Comparison of ENCODE assay signal across 12 cellular contexts in genomic region chr1:111192074-111192473, GRCh38. TPM values are rescaled to one million over a fixed set of nuclear protein-coding genes. Genes with fewer than 3 reads are reported as not detected.
DNase-seq lines count a peak whose midpoint lies in the region; ATAC-seq and TF ChIP-seq lines count a peak whose summit lies in the region.
"Had no signal": no experiment of that assay in that cellular context is flagged by ENCODE, and none has a peak within 500 bp of the region (broad histone marks: within the 10 kb centered on the region; RNA-seq: fewer than 3 reads in every experiment).

No MANE protein-coding gene starts in this region.

- ATAC-seq in DND-41 (ENCODE audit: insufficient read depth, low read depth): peak; percentile 17; the same call in 1 of the 3 replicates

- 83 to 100% methylated on average over 1 to 5 of the region's 5 CpGs for WGBS in esophagus squamous epithelium, 2 donors
- WGBS in spleen, 5 donors: 91 to 99% (median 93%) methylated on average over 5 of the region's 5 CpGs

- intact Hi-C loops in PC-9 (cut with micrococcal nuclease; ENCODE audit: unreplicated experiment) (no loop called here), esophagus squamous epithelium (cut with DNase I) (loop anchor here (10.0 kb wide), 1 partner anchor 47 kb away; the partner anchor contains the start of genes CEPT1 and DRAM2), spleen (cut with DNase I; ENCODE audit: low total_unique reads) (loop anchor here (10.0 kb wide), 1 partner anchor 47 kb away; the partner anchor contains the start of genes CEPT1 and DRAM2)

- TF ChIP-seq CTCF in DND-41 (IDR thresholded peaks at IDR 0.05; ENCODE audit: borderline replicate concordance, extremely low read depth, low read length, poor library complexity, severe bottlenecking) (no peak), PC-9 (conservative IDR thresholded peaks at IDR 0.05) (no peak), esophagus squamous epithelium (IDR thresholded peaks at IDR 0.05) (no peak), spleen (IDR thresholded peaks at IDR 0.05 in 8 of 11, conservative IDR thresholded peaks at IDR 0.05 in 3 of 11) (no peak), MM.1S (IDR thresholded peaks at IDR 0.05; ENCODE audit: low read length) (no peak)

- H3K4me2 ChIP-seq in DND-41 (ENCODE audit: insufficient read depth, low read length): peak overlapping the region; percentile 12; the same call in 1 of the 2 replicates
- H3K4me2 ChIP-seq in PC-9: no peak overlapping the region
- H3K4me2 ChIP-seq in MM.1S (ENCODE audit: low read depth, low read length): no peak overlapping the region

- H3K27me3 ChIP-seq in DND-41 (ENCODE audit: insufficient read depth, low read length, poor library complexity) (no peaks in the 10 kb centered on the region), PC-9 (ENCODE audit: insufficient read depth, low read depth) (no peaks in the 10 kb centered on the region), esophagus squamous epithelium (no peaks in the 10 kb centered on the region), spleen (replicated peaks in 1 of 7) (no peaks in the 10 kb centered on the region), MM.1S (replicated peaks; ENCODE audit: insufficient read depth, low read length) (no peaks in the 10 kb centered on the region)

- CTCF ChIA-PET in PC-9 (lab: Charles Lee): no interaction called here

- no peak overlapping the region for H2AFZ ChIP-seq in DND-41 (ENCODE audit: low read depth, low read length)
- no peak overlapping the region for H2AFZ ChIP-seq in PC-9
- H2AFZ ChIP-seq in MM.1S (ENCODE audit: low read length): no peak overlapping the region

- H3K9me2 ChIP-seq in PC-9 (ENCODE audit: insufficient read depth) (no peaks in the 10 kb centered on the region), MM.1S (replicated peaks; ENCODE audit: insufficient read depth, low read length) (no peaks in the 10 kb centered on the region)

- BruUV-seq in PC-9 (replicated peaks; lab: Mats Ljungman, UMichigan): no TSS peak

- H3K4me1 ChIP-seq in DND-41 (ENCODE audit: insufficient read depth, low read length): peaks cover 55% of the 10 kb centered on the region
- peaks cover 48% of the 10 kb centered on the region for H3K4me1 ChIP-seq in PC-9 (replicated peaks; ENCODE audit: insufficient read depth)
- H3K4me1 ChIP-seq in esophagus squamous epithelium: peaks cover 29 to 71% (median 44%) of the 10 kb centered on the region in 3 donors
- H3K4me1 ChIP-seq in spleen: peaks cover 51 to 100% (median 82%) of the 10 kb centered on the region in 6 donors
- peaks cover 8% of the 10 kb centered on the region for H3K4me1 ChIP-seq in MM.1S (ENCODE audit: low read length)

- no peak for DNase-seq in DND-41
- DNase-seq in PC-9: no peak
- DNase-seq in esophagus squamous epithelium (lab: John Stamatoyannopoulos, UW): no peak
- DNase-seq in spleen: no peak
- DNase-seq in NCI-H187 (lab: John Stamatoyannopoulos, UW): no peak
- DNase-seq in MM.1S: no peak
- no peak for DNase-seq in KG1 (lab: John Stamatoyannopoulos, UW)
- DNase-seq: activated T-cell treated with anti-CD3 and anti-CD28 coated beads, Interleukin-2, amount 50 U/mL, for 1 hour; DMS153; NCI-H2171; nephron progenitor cell; stimulated activated CD4-positive, alpha-beta T cell treated with anti-CD3 and anti-CD28 coated beads, Interleukin-12 subunit alpha, Interleukin-12 subunit beta, amount 100 ng/mL, for 4 hours had no signal

- H3K79me2 ChIP-seq in DND-41 (ENCODE audit: insufficient read depth, low read length): peaks cover 65% of the 10 kb centered on the region
- no peaks in the 10 kb centered on the region for H3K79me2 ChIP-seq in PC-9 (ENCODE audit: low read depth)
- H3K79me2 ChIP-seq in MM.1S (ENCODE audit: low read length): no peaks in the 10 kb centered on the region

- no peak overlapping the region for H3K4me3 ChIP-seq in DND-41 (ENCODE audit: low read depth in 1 of 2, low read length in 2 of 2)
- H3K4me3 ChIP-seq in PC-9: no peak overlapping the region
- H3K4me3 ChIP-seq in esophagus squamous epithelium: no peak overlapping the region
- H3K4me3 ChIP-seq in spleen: no peak overlapping the region
- H3K4me3 ChIP-seq in MM.1S (ENCODE audit: low read length): no peak overlapping the region

- H3K27ac ChIP-seq in DND-41 (ENCODE audit: low read length) (peak overlapping the region; percentile 40), PC-9 (peak overlapping the region; percentile 79; the same call in 1 of the 2 replicates), esophagus squamous epithelium (peak overlapping the region; percentile 66 to 85 (median 78)), spleen (peak overlapping the region; percentile 73 to 100 (median 90)), MM.1S (ENCODE audit: low read length) (no peak overlapping the region)

- peaks cover 100% of the 10 kb centered on the region for H3K36me3 ChIP-seq in DND-41 (ENCODE audit: insufficient read depth, low read length)
- H3K36me3 ChIP-seq in PC-9 (ENCODE audit: low read depth): peaks cover 32% of the 10 kb centered on the region; the same call in 1 of the 2 replicates
- peaks cover 4 to 88% (median 15%) of the 10 kb centered on the region in 3 donors for H3K36me3 ChIP-seq in esophagus squamous epithelium
- H3K36me3 ChIP-seq in spleen: peaks cover 10 to 100% (median 75%) of the 10 kb centered on the region in 6 donors
- H3K36me3 ChIP-seq in MM.1S (replicated peaks; ENCODE audit: insufficient read depth, low read length): no peaks in the 10 kb centered on the region

- H3K9me3 ChIP-seq in DND-41 (ENCODE audit: insufficient read depth, low read length, severe bottlenecking): no peaks in the 10 kb centered on the region
- H3K9me3 ChIP-seq in PC-9 (ENCODE audit: insufficient read depth, low read depth): peaks cover 3% of the 10 kb centered on the region; the same call in 1 of the 2 replicates
- H3K9me3 ChIP-seq in esophagus squamous epithelium: no peaks in the 10 kb centered on the region
- H3K9me3 ChIP-seq in spleen: no peaks in the 10 kb centered on the region
- no peaks in the 10 kb centered on the region for H3K9me3 ChIP-seq in MM.1S (replicated peaks; ENCODE audit: insufficient read depth, low read length)

- H3K9ac ChIP-seq in DND-41 (ENCODE audit: low read depth, low read length) (no peak overlapping the region), MM.1S (ENCODE audit: low read length) (no peak overlapping the region)

- H3F3A ChIP-seq in PC-9 (ENCODE audit: insufficient read depth, low read depth) (peaks cover 13% of the 10 kb centered on the region), MM.1S (ENCODE audit: insufficient read depth, low read length) (no peaks in the 10 kb centered on the region)

- peaks cover 36% of the 10 kb centered on the region for H4K20me1 ChIP-seq in DND-41 (ENCODE audit: insufficient read depth, low read length)
- no peaks in the 10 kb centered on the region for H4K20me1 ChIP-seq in PC-9 (ENCODE audit: insufficient read depth)
- no peaks in the 10 kb centered on the region for H4K20me1 ChIP-seq in MM.1S (ENCODE audit: insufficient read depth, low read length)

- POLR2A ChIA-PET in PC-9 (lab: Charles Lee; ENCODE audit: unreplicated experiment): no interaction called here

- no peak for TF ChIP-seq POLR2A in esophagus squamous epithelium (IDR thresholded peaks at IDR 0.05)
- no peak for TF ChIP-seq POLR2A in spleen (IDR thresholded peaks at IDR 0.05)

RNA-seq across cellular contexts. Expression of gene DENND2D, which starts 8.4 kb away (rescaled TPM):
- total RNA-seq in PC-9 (2021): 37.2 and 44.9 TPM in 2 replicates
- 10 to 100 TPM; 55.3 to 73.3 (median 66.5) TPM for total RNA-seq in esophagus squamous epithelium
- total RNA-seq in spleen: 100 to 1,000 TPM; 127 to 182 (median 153) TPM
- 100 to 1,000 TPM in 2 of 3 donors, 10 to 100 TPM in 1; 90.3 to 106 (median 101) TPM for polyA plus RNA-seq in spleen

RNA-seq across cellular contexts. Expression of gene CHI3L2, which starts 35.4 kb away (rescaled TPM):
- total RNA-seq in PC-9 (2021) (not detected in 2 replicates), esophagus squamous epithelium (10 to 100 TPM in 1 of 4 donors, 1 to 10 TPM in 2, under 1 TPM in 1; 0.57 to 42.4 (median 1.8) TPM), spleen (10 to 100 TPM in 6 of 7 donors, 1 to 10 TPM in 1; 6.0 to 58.3 (median 25.6) TPM)
- 100 to 1,000 TPM in 1 of 3 donors, 10 to 100 TPM in 2; 40.1 to 159 (median 59.2) TPM for polyA plus RNA-seq in spleen

RNA-seq across cellular contexts. Expression of gene CEPT1, which starts 52.1 kb away (rescaled TPM):
- total RNA-seq in PC-9 (2021) (29.1 and 33.6 TPM in 2 replicates), esophagus squamous epithelium (10 to 100 TPM; 21.4 to 32.4 (median 26.8) TPM), spleen (100 to 1,000 TPM in 4 of 7 donors, 10 to 100 TPM in 3; 90.9 to 140 (median 105) TPM)
- 10 to 100 TPM; 61.1 to 69.2 (median 65.4) TPM for polyA plus RNA-seq in spleen

RNA-seq across cellular contexts. Expression of gene DRAM2, which starts 52.2 kb away (rescaled TPM):
- 34.8 and 37.9 TPM in 2 replicates for total RNA-seq in PC-9 (2021)
- total RNA-seq in esophagus squamous epithelium: 10 to 100 TPM; 15.4 to 53.6 (median 26.9) TPM
- 100 to 1,000 TPM in 3 of 7 donors, 10 to 100 TPM in 4; 64.0 to 188 (median 81.0) TPM for total RNA-seq in spleen
- 100 to 1,000 TPM in 2 of 3 donors, 10 to 100 TPM in 1; 90.5 to 130 (median 105) TPM for polyA plus RNA-seq in spleen
